ENCODE assay signal across 2 cellular contexts in genomic region chr5:1547236-1547635, GRCh38.
TF ChIP-seq lines count a peak whose summit lies in the region.

No MANE protein-coding gene starts in this region.

TF ChIP-seq in HepG2, 621 proteins besides CTCF, POLR2A, EP300 and RAD21:
- no peak for TF ChIP-seq MTA1 (CRISPR knock-in tag; IDR thresholded peaks at IDR 0.05; ENCODE audit: borderline replicate concordance)
- no peak for TF ChIP-seq ZNF234 (CRISPR knock-in tag; conservative IDR thresholded peaks at IDR 0.05)
- no peak for TF ChIP-seq ZFYVE20 (CRISPR knock-in tag; IDR thresholded peaks at IDR 0.05; ENCODE audit: borderline replicate concordance, low read depth)
- TF ChIP-seq MAZ (IDR thresholded peaks at IDR 0.05; ENCODE audit: borderline replicate concordance, low read depth, low read length), result no peak
- TF ChIP-seq MAZ (CRISPR knock-in tag; IDR thresholded peaks at IDR 0.05; ENCODE audit: low read depth), result no peak
- TF ChIP-seq PLRG1 (conservative IDR thresholded peaks at IDR 0.05), result no peak
- no peak for TF ChIP-seq ZNF121 (CRISPR knock-in tag; IDR thresholded peaks at IDR 0.05)
- no peak for TF ChIP-seq SUZ12 (IDR thresholded peaks at IDR 0.05; ENCODE audit: low read depth, low read length)
- no peak for TF ChIP-seq DR1 (CRISPR knock-in tag; IDR thresholded peaks at IDR 0.05)
- TF ChIP-seq TCF7L2 (IDR thresholded peaks at IDR 0.05; ENCODE audit: low read depth, low read length), result no peak
- no peak for TF ChIP-seq ARHGAP35 (CRISPR knock-in tag; IDR thresholded peaks at IDR 0.05; ENCODE audit: borderline replicate concordance)
- no peak for TF ChIP-seq ZNF30 (CRISPR knock-in tag; IDR thresholded peaks at IDR 0.05)
- TF ChIP-seq MBD4 (IDR thresholded peaks at IDR 0.05; ENCODE audit: borderline replicate concordance, low read length), result no peak
- TF ChIP-seq RFX3 (CRISPR knock-in tag; IDR thresholded peaks at IDR 0.05), result no peak
- no peak for TF ChIP-seq ZNF3 (CRISPR knock-in tag; IDR thresholded peaks at IDR 0.05)
- no peak for TF ChIP-seq ZIK1 (CRISPR knock-in tag; IDR thresholded peaks at IDR 0.05; ENCODE audit: borderline replicate concordance, low read depth)
- no peak for TF ChIP-seq ESRRA (CRISPR knock-in tag; IDR thresholded peaks at IDR 0.05; ENCODE audit: low read depth)
TF ChIP-seq in HepG2: peak in this region for 0.

TF ChIP-seq in GM12878, 131 proteins besides CTCF, POLR2A, EP300 and RAD21:
- TF ChIP-seq RBBP5 (conservative IDR thresholded peaks at IDR 0.05) (no peak), E4F1 (IDR thresholded peaks at IDR 0.05; ENCODE audit: borderline replicate concordance, partially characterized antibody) (no peak), BCL3 (IDR thresholded peaks at IDR 0.05; ENCODE audit: borderline replicate concordance, insufficient read depth, low read depth, low read length, poor library complexity, severe bottlenecking) (peak; percentile 32), TCF7 (IDR thresholded peaks at IDR 0.05; ENCODE audit: borderline replicate concordance) (no peak)
